Comparison of ENCODE assay signal across 10 cellular contexts in genomic region chr2:226673314-226673723, GRCh38.
DNase-seq lines count a peak whose midpoint lies in the region; ATAC-seq and TF ChIP-seq lines count a peak whose summit lies in the region.
"Had no signal": no experiment of that assay in that cellular context is flagged by ENCODE, and none has a peak within 500 bp of the region (broad histone marks: within the 10 kb centered on the region; RNA-seq: fewer than 3 reads in every experiment).

No MANE protein-coding gene starts in this region.

- no peak for ATAC-seq in activated CD4-positive, CD25-positive, alpha-beta regulatory T cell treated with anti-CD3 and anti-CD28 coated beads, Interleukin-2, amount 50 U/mL, for 24 hours
- ATAC-seq in GM21529 (IDR thresholded peaks at IDR 0.05; ENCODE audit: unreplicated experiment), result no peak

- 45% methylated on average over 3 of the region's 4 CpGs for WGBS in mesenchymal stem cell

- no peak overlapping the region for H3K27ac ChIP-seq in mesenchymal stem cell (ENCODE audit: low read length, poor library complexity, severe bottlenecking)

- H3K4me2 ChIP-seq in mesenchymal stem cell (ENCODE audit: low read length, poor library complexity, severe bottlenecking), result no peak overlapping the region

- H4K8ac ChIP-seq in mesenchymal stem cell (ENCODE audit: low read length), result no peak overlapping the region

- no peak overlapping the region for H3K23ac ChIP-seq in mesenchymal stem cell (ENCODE audit: low read length in 2 of 2)

- H2AFZ ChIP-seq in mesenchymal stem cell (ENCODE audit: low read depth, low read length), result no peak overlapping the region

- no peaks in the 10 kb centered on the region for H3K27me3 ChIP-seq in mesenchymal stem cell (ENCODE audit: control insufficient read depth in 1 of 2, insufficient read depth in 1 of 2, low read length in 2 of 2)

- H3K79me1 ChIP-seq in mesenchymal stem cell (replicated peaks; ENCODE audit: low read length, poor library complexity, severe bottlenecking), result no peaks in the 10 kb centered on the region

- peak overlapping the region; percentile 45 for H4K91ac ChIP-seq in mesenchymal stem cell (ENCODE audit: low read length)

- H3K18ac ChIP-seq in mesenchymal stem cell (ENCODE audit: low read depth in 1 of 2, low read length in 2 of 2), result peak overlapping the region; percentile 25 to 59

- TF ChIP-seq CTCF in astrocyte of the spinal cord (IDR thresholded peaks at IDR 0.05; ENCODE audit: low read depth, low read length), result no peak

- no peaks in the 10 kb centered on the region for H3K9me3 ChIP-seq in mesenchymal stem cell (ENCODE audit: control insufficient read depth, low read length)

- peaks cover 2% of the 10 kb centered on the region for H3K4me1 ChIP-seq in mesenchymal stem cell (ENCODE audit: control insufficient read depth, insufficient read depth, low read depth, low read length)

- no peak overlapping the region for H3K4me3 ChIP-seq in Jurkat, Clone E6-1 (ENCODE audit: low read length)
- H3K4me3 ChIP-seq in astrocyte of the spinal cord (ENCODE audit: low read depth, low read length), result no peak overlapping the region
- H3K4me3 ChIP-seq in mesenchymal stem cell (ENCODE audit: insufficient read depth in 1 of 2, low read depth in 1 of 2, low read length in 2 of 2), result no peak overlapping the region

- H2BK15ac ChIP-seq in mesenchymal stem cell (ENCODE audit: low read depth, poor library complexity, severe bottlenecking), result peak overlapping the region; percentile 52

- in situ Hi-C loops in astrocyte of the spinal cord (cut with HindIII; ENCODE audit: low sequenced_read_pairs), result no loop called here

- H3K14ac ChIP-seq in mesenchymal stem cell (ENCODE audit: low read length in 2 of 2), result no peak overlapping the region

- peak; percentile 66 for DNase-seq in AG20443 (ENCODE audit: low spot score)
- DNase-seq in Jurkat, Clone E6-1 (ENCODE audit: low read depth, low spot score), result peak; percentile 79
- peak; percentile 87 for DNase-seq in astrocyte of the spinal cord (ENCODE audit: low read depth, low spot score)
- peak; percentile 77 for DNase-seq in mesenchymal stem cell
- no peak for DNase-seq in middle frontal gyrus (ENCODE audit: extremely low spot score, low spot score)
- no peak for DNase-seq in activated CD4-positive, alpha-beta T cell treated with anti-CD3 and anti-CD28 coated beads for 48 hours
- DNase-seq: naive B cell, NCI-H526 treated with DMSO at 0.1 percent for 48 hours had no signal

- H2BK5ac ChIP-seq in mesenchymal stem cell (ENCODE audit: low read depth, low read length, poor library complexity, severe bottlenecking), result no peak overlapping the region

- no peak overlapping the region for H2BK120ac ChIP-seq in mesenchymal stem cell (ENCODE audit: low read depth, low read length)

- no peak overlapping the region for H3K4ac ChIP-seq in mesenchymal stem cell (ENCODE audit: low read depth in 1 of 2, low read length in 2 of 2)

- H2BK12ac ChIP-seq in mesenchymal stem cell (ENCODE audit: low read length in 2 of 2), result no peak overlapping the region

- peak overlapping the region; percentile 8 for H3K9ac ChIP-seq in mesenchymal stem cell (ENCODE audit: low read length)

- H3K36me3 ChIP-seq in mesenchymal stem cell (ENCODE audit: control insufficient read depth in 1 of 2, insufficient read depth in 2 of 2, low read depth in 1 of 2, low read length in 2 of 2), result no peaks in the 10 kb centered on the region

- no peak overlapping the region for H2AK5ac ChIP-seq in mesenchymal stem cell (ENCODE audit: low read length, severe bottlenecking)

Comparison
In these comparisons a context has a peak if more than half of its experiments do, and no peak if none do; other contexts are left out.
1. DNase-seq: peak in AG20443 (single experiment), Jurkat, Clone E6-1 (single experiment), astrocyte of the spinal cord (single experiment) and mesenchymal stem cell (single experiment); none in middle frontal gyrus (single experiment) and activated CD4-positive, alpha-beta T cell treated with anti-CD3 and anti-CD28 coated beads for 48 hours (single experiment).